In the genomic region with DNA sequence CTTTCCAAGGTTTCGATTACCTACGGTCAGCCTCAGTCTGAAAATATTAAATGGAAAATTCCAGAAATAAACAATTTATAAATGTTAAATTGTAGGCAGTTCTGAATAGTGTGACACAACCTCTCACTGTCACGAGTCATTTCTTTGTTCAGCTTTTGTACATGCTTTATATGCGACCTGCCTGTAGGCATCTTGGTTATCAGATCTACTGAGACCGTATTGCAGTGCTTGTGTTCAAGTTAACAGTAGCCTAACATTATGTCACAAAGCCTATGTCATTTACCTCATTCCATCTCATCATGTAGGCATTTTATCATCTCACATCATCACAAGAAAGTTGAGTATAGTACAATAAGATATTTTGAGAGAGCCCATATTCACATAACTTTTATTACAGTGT, we compare ENCODE assay signal across 17 cellular contexts.
DNase-seq lines count a peak whose midpoint lies in the region; ATAC-seq and TF ChIP-seq lines count a peak whose summit lies in the region.
"Had no signal": no experiment of that assay in that cellular context is flagged by ENCODE, and none has a peak within 500 bp of the region (broad histone marks: within the 10 kb centered on the region; RNA-seq: fewer than 3 reads in every experiment).

No MANE protein-coding gene starts in this region.

- peak; percentile 49 for ATAC-seq in body of pancreas
- no peak for ATAC-seq in activated CD8-positive, alpha-beta T cell treated with anti-CD3 and anti-CD28 coated beads for 36 hours
- ATAC-seq in stimulated activated effector memory CD8-positive, alpha-beta T cell treated with anti-CD3 and anti-CD28 coated beads, Interleukin-12 subunit alpha, Interleukin-12 subunit beta, amount 100 ng/mL, for 72 hours = no peak
- ATAC-seq: A549; CD8-positive, alpha-beta T cell had no signal

- peaks cover 2% of the 10 kb centered on the region for H3K27me3 Mint-ChIP-seq in activated CD8-positive, alpha-beta T cell treated with anti-CD3 and anti-CD28 coated beads for 36 hours

- no peak overlapping the region for H2AFZ ChIP-seq in trophoblast cell (ENCODE audit: insufficient read depth, low read length, poor library complexity)

- no peaks in the 10 kb centered on the region for H3K79me1 ChIP-seq in trophoblast cell (ENCODE audit: low read length)

- CTCF ChIA-PET in activated CD8-positive, alpha-beta T cell treated with anti-CD3 and anti-CD28 coated beads for 36 hours (lab: Charles Lee) = no interaction called here

- H3K9me3 Mint-ChIP-seq in activated CD8-positive, alpha-beta T cell treated with anti-CD3 and anti-CD28 coated beads for 36 hours = no peaks in the 10 kb centered on the region
- peaks cover 3% of the 10 kb centered on the region for H3K9me3 Mint-ChIP-seq in stimulated activated effector memory CD8-positive, alpha-beta T cell treated with anti-CD3 and anti-CD28 coated beads, Interleukin-12 subunit alpha, Interleukin-12 subunit beta, amount 100 ng/mL, for 72 hours

- 45 to 47% methylated on average over 5 of the region's 5 CpGs for WGBS in body of pancreas, 2 donors
- no CpG with 5 or more reads among the region's 5 CpGs for WGBS in trophoblast cell (ENCODE audit: extremely low coverage, insufficient coverage, insufficient read length)

- H3K14ac ChIP-seq in trophoblast cell (ENCODE audit: low read length) = no peak overlapping the region

- intact Hi-C loops in body of pancreas (cut with DNase I) = no loop called here
- intact Hi-C loops in activated CD8-positive, alpha-beta T cell treated with anti-CD3 and anti-CD28 coated beads for 36 hours (cut with micrococcal nuclease) = no loop called here

- H2BK5ac ChIP-seq in trophoblast cell (ENCODE audit: low read depth, low read length, poor library complexity) = no peak overlapping the region

- POLR2A ChIA-PET in activated CD8-positive, alpha-beta T cell treated with anti-CD3 and anti-CD28 coated beads for 36 hours (lab: Charles Lee) = no interaction called here

- no peak overlapping the region for H3K4me2 ChIP-seq in trophoblast cell (ENCODE audit: low read length)
- H3K4me2 ChIP-seq: A549; BLaER1 treated with 17β-estradiol and CSF1 and Interleukin-3, amounts not matched to agents 10 nM and 100 nM had no signal

- H3K27me3 ChIP-seq in body of pancreas (no peaks in the 10 kb centered on the region), trophoblast cell (ENCODE audit: insufficient read depth, low read length) (no peaks in the 10 kb centered on the region)
- H3K27me3 ChIP-seq: BLaER1 treated with 17β-estradiol and CSF1 and Interleukin-3, amounts not matched to agents 10 nM and 100 nM had no signal

- H2AK5ac ChIP-seq in trophoblast cell (ENCODE audit: low read length) = no peak overlapping the region

- no peak overlapping the region for H4K91ac ChIP-seq in trophoblast cell (ENCODE audit: low read depth, low read length)

- no peak overlapping the region for H3K27ac Mint-ChIP-seq in activated CD8-positive, alpha-beta T cell treated with anti-CD3 and anti-CD28 coated beads for 36 hours
- H3K27ac Mint-ChIP-seq in stimulated activated effector memory CD8-positive, alpha-beta T cell treated with anti-CD3 and anti-CD28 coated beads, Interleukin-12 subunit alpha, Interleukin-12 subunit beta, amount 100 ng/mL, for 72 hours = no peak overlapping the region
- H3K27ac Mint-ChIP-seq: B cell; CD4-positive, alpha-beta T cell; CD8-positive, alpha-beta T cell had no signal

- H3K36me3 ChIP-seq in body of pancreas (replicated peaks in 1 of 2; ENCODE audit: insufficient read depth in 1 of 2, low read depth in 2 of 2) = no peaks in the 10 kb centered on the region
- H3K36me3 ChIP-seq in trophoblast cell (ENCODE audit: control insufficient read depth in 1 of 2, insufficient read depth in 2 of 2, low read length in 2 of 2) = no peaks in the 10 kb centered on the region
- H3K36me3 ChIP-seq: BLaER1 treated with 17β-estradiol and CSF1 and Interleukin-3, amounts not matched to agents 10 nM and 100 nM had no signal

- H3K9me3 ChIP-seq in body of pancreas (no peaks in the 10 kb centered on the region), trophoblast cell (ENCODE audit: insufficient read depth, low read depth, low read length) (no peaks in the 10 kb centered on the region)
- H3K9me3 ChIP-seq: A549; BLaER1 treated with 17β-estradiol and CSF1 and Interleukin-3, amounts not matched to agents 10 nM and 100 nM; Caco-2 had no signal

- H4K12ac ChIP-seq in trophoblast cell (ENCODE audit: low read depth, low read length) = no peak overlapping the region

- H3K4me1 Mint-ChIP-seq in activated CD8-positive, alpha-beta T cell treated with anti-CD3 and anti-CD28 coated beads for 36 hours (ENCODE audit: low read depth) = no peaks in the 10 kb centered on the region
- H3K4me1 Mint-ChIP-seq in stimulated activated effector memory CD8-positive, alpha-beta T cell treated with anti-CD3 and anti-CD28 coated beads, Interleukin-12 subunit alpha, Interleukin-12 subunit beta, amount 100 ng/mL, for 72 hours = no peaks in the 10 kb centered on the region
- H3K4me1 Mint-ChIP-seq: B cell had no signal

- no peak overlapping the region for H3K23ac ChIP-seq in trophoblast cell (ENCODE audit: low read length)

- H2BK12ac ChIP-seq in trophoblast cell (ENCODE audit: low read length) = no peak overlapping the region

- no peak for TF ChIP-seq CTCF in body of pancreas (IDR thresholded peaks at IDR 0.05)
- TF ChIP-seq CTCF in activated CD8-positive, alpha-beta T cell treated with anti-CD3 and anti-CD28 coated beads for 36 hours (IDR thresholded peaks at IDR 0.05) = no peak

- H3K4me1 ChIP-seq in body of pancreas = peaks cover 27% of the 10 kb centered on the region
- H3K4me1 ChIP-seq in trophoblast cell (ENCODE audit: control insufficient read depth in 1 of 2, insufficient read depth in 2 of 2, low read length in 2 of 2) = no peaks in the 10 kb centered on the region
- H3K4me1 ChIP-seq: A549, Caco-2 had no signal

- H3K4ac ChIP-seq in trophoblast cell (ENCODE audit: low read depth, low read length) = no peak overlapping the region

- H2BK120ac ChIP-seq in trophoblast cell (ENCODE audit: insufficient read depth, low read length, poor library complexity) = no peak overlapping the region

- TF ChIP-seq POLR2A in body of pancreas (IDR thresholded peaks at IDR 0.05) = peak in 1 of 3 donors; percentile 13

- no peak overlapping the region for H3K18ac ChIP-seq in trophoblast cell (ENCODE audit: low read length)

- peak; percentile 21 for DNase-seq in RPMI7951 (ENCODE audit: low read depth)
- no peak for DNase-seq in body of pancreas
- peak; percentile 74 to 91 for DNase-seq in trophoblast cell
- DNase-seq in activated CD8-positive, alpha-beta T cell treated with anti-CD3 and anti-CD28 coated beads for 36 hours = no peak
- DNase-seq in stimulated activated effector memory CD8-positive, alpha-beta T cell treated with anti-CD3 and anti-CD28 coated beads, Interleukin-12 subunit alpha, Interleukin-12 subunit beta, amount 100 ng/mL, for 72 hours (ENCODE audit: low spot score in 2 of 2) = no peak
- DNase-seq: AML-193; Caco-2; Calu3; CD4-positive, alpha-beta T cell; CD8-positive, alpha-beta T cell; DMS79 treated with DMSO at 0.1 percent for 48 hours; GF-D8 had no signal

- H3K9ac ChIP-seq in trophoblast cell (ENCODE audit: low read length) = no peak overlapping the region
- H3K9ac ChIP-seq: BLaER1 treated with 17β-estradiol and CSF1 and Interleukin-3, amounts not matched to agents 10 nM and 100 nM had no signal

- H3K4me3 ChIP-seq in body of pancreas = no peak overlapping the region
- H3K4me3 ChIP-seq in trophoblast cell (ENCODE audit: low read depth, low read length) = no peak overlapping the region
- H3K4me3 ChIP-seq: A549; BLaER1 treated with 17β-estradiol and CSF1 and Interleukin-3, amounts not matched to agents 10 nM and 100 nM had no signal

- H3K4me3 Mint-ChIP-seq in activated CD8-positive, alpha-beta T cell treated with anti-CD3 and anti-CD28 coated beads for 36 hours = no peak overlapping the region
- H3K4me3 Mint-ChIP-seq in stimulated activated effector memory CD8-positive, alpha-beta T cell treated with anti-CD3 and anti-CD28 coated beads, Interleukin-12 subunit alpha, Interleukin-12 subunit beta, amount 100 ng/mL, for 72 hours = no peak overlapping the region
- H3K4me3 Mint-ChIP-seq: B cell; CD4-positive, alpha-beta T cell; CD8-positive, alpha-beta T cell had no signal

- H3K79me2 ChIP-seq in trophoblast cell (ENCODE audit: control insufficient read depth, insufficient read depth, low read length, poor library complexity) = no peaks in the 10 kb centered on the region

- H3K27ac ChIP-seq in body of pancreas (peak overlapping the region in 2 of 4 donors; percentile 12 to 56), trophoblast cell (ENCODE audit: low read depth, low read length) (no peak overlapping the region)
- H3K27ac ChIP-seq: 22Rv1; A549; BLaER1 treated with 17β-estradiol and CSF1 and Interleukin-3, amounts not matched to agents 10 nM and 100 nM; C4-2B had no signal

- no peaks in the 10 kb centered on the region for H3K36me3 Mint-ChIP-seq in activated CD8-positive, alpha-beta T cell treated with anti-CD3 and anti-CD28 coated beads for 36 hours (ENCODE audit: low read depth)
- no peaks in the 10 kb centered on the region for H3K36me3 Mint-ChIP-seq in stimulated activated effector memory CD8-positive, alpha-beta T cell treated with anti-CD3 and anti-CD28 coated beads, Interleukin-12 subunit alpha, Interleukin-12 subunit beta, amount 100 ng/mL, for 72 hours
- H3K36me3 Mint-ChIP-seq: CD8-positive, alpha-beta T cell had no signal

- no peak overlapping the region for H4K8ac ChIP-seq in trophoblast cell (ENCODE audit: low read depth, low read length)

Comparison
In these comparisons a context has a peak if more than half of its experiments do, and no peak if none do; other contexts are left out.
1. DNase-seq: peak in RPMI7951 (single experiment) and trophoblast cell (2 of 2); none in body of pancreas (0 of 4), activated CD8-positive, alpha-beta T cell treated with anti-CD3 and anti-CD28 coated beads for 36 hours (single experiment) and stimulated activated effector memory CD8-positive, alpha-beta T cell treated with anti-CD3 and anti-CD28 coated beads, Interleukin-12 subunit alpha, Interleukin-12 subunit beta, amount 100 ng/mL, for 72 hours (0 of 2).